34 cellular contexts compared by ENCODE assay signal in the genomic region with DNA sequence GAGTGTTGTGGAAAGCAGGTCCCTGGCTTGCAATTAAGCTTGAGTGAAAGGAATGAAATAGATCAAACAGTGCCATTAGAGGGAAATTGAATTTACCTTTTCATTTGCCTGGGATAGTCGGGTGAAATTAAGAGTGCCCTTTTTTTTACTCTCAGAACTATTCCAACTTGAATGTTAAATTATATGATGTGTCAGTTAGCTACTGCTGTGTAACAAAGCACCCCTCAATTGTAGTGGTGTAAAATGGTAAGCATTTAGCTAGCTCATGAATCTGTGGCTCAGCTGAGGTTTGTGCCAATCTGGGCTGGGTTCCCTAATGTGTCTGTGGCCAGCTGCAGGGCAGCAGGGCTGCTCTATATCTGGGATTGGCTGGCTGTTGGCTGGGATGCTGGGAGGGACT.
"Had no signal": no experiment of that assay in that cellular context is flagged by ENCODE, and none has a peak within 500 bp of the region (broad histone marks: within the 10 kb centered on the region; RNA-seq: fewer than 3 reads in every experiment).

No MANE protein-coding gene starts in this region.

- H3K9me3 ChIP-seq: MG63 had no signal

- H3K36me3 ChIP-seq: MG63 had no signal

- DNase-seq: Karpas-422, Kasumi-1, MG63, MM.1S, MV-4-11, NCI-H1048, NCI-H1092, NCI-H1092 treated with DMSO at 0.1 percent for 48 hours, NCI-H1105, NCI-H1105 treated with DMSO at 0.1 percent for 48 hours, NCI-H1417, NCI-H1417 treated with DMSO at 0.1 percent for 48 hours, NCI-H1436, NCI-H1436 treated with DMSO at 0.1 percent for 48 hours, NCI-H146, NCI-H1694, NCI-H1694 treated with DMSO at 0.1 percent for 48 hours, NCI-H187, NCI-H187 treated with DMSO at 0.1 percent for 48 hours, NCI-H1930, NCI-H2029, NCI-H2029 treated with DMSO at 0.1 percent for 48 hours, NCI-H2081, NCI-H2081 treated with DMSO at 0.1 percent for 48 hours, NCI-H2107, NCI-H2171, NCI-H2171 treated with DMSO at 0.1 percent for 48 hours, NCI-H2227 treated with DMSO at 0.1 percent for 48 hours, NCI-H226, NCI-H345, NCI-H446, NCI-H446 treated with DMSO at 0.1 percent for 48 hours, NCI-H510A, NCI-H510A treated with DMSO at 0.1 percent for 48 hours had no signal

- H3K4me3 ChIP-seq: MG63 had no signal
